Comparison of ENCODE assay signal across 8 cellular contexts in the genomic region with DNA sequence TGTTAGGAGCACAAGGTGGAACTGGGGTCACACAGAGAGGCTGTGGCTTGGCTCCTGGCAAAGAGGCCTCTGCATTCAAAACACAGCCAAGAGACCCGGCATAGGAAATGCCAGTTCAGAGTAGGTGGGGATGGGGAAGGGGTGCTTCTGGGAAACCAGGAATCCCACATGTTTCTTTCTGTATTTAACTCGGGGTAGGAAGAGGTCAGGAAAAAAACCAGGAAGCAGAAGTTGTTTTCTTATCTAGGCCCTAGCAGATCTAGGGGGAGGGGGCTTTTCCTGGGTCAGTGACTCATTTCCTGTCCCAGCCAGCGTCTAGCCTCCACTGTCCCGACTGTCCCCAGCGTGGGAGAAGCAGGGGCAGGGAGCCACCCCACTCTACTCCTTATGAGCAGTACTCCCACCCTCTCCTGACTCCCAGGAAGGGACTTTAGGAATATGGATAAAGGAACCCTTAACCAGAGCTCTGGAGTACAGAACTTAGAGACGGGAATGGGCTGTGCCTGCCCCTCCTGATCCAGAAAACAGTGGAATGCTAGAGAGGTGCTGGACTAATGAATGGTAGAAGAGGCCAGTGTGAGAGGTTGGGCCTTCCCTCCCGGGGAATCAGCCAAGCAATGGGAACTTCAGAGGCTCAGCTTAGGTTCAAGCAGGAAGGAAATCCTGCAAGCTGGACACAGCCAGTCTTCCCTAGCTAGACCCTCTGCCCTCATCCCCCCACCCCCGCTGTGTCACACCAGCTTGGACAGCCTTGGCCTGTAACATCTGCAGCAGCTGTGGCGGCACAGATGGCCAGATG. TPM values are rescaled to one million over a fixed set of nuclear protein-coding genes. Genes with fewer than 3 reads are reported as not detected.
DNase-seq lines count a peak whose midpoint lies in the region; ATAC-seq lines count a peak whose summit lies in the region.

No MANE protein-coding gene starts in this region.

- H3K36me3 ChIP-seq in ES-I3 (ENCODE audit: insufficient read depth, low read length): peaks cover 10% of the 10 kb centered on the region; the same call in 1 of the 2 replicates
- no peaks in the 10 kb centered on the region for H3K36me3 ChIP-seq in mucosa of stomach (ENCODE audit: control insufficient read depth, insufficient read depth, low read length)

- H3K9ac ChIP-seq in ES-I3 (ENCODE audit: low read depth, low read length): peak overlapping the region; percentile 16
- H3K9ac ChIP-seq in mucosa of stomach (ENCODE audit: low read length): peak overlapping the region; percentile 3

- DNase-seq in RPMI7951 (ENCODE audit: low read depth): peak; percentile 79
- DNase-seq in ecto neural progenitor cell (ENCODE audit: low spot score): peak; percentile 64
- DNase-seq in NCI-H2171 treated with DMSO at 0.1 percent for 48 hours (lab: John Stamatoyannopoulos, UW): no peak
- no peak for DNase-seq in NCI-H526 (lab: John Stamatoyannopoulos, UW)
- no peak for DNase-seq in NCI-H146 (lab: John Stamatoyannopoulos, UW)

- H3K9me3 ChIP-seq in ES-I3 (ENCODE audit: control insufficient read depth, insufficient read depth, low read length): no peaks in the 10 kb centered on the region
- H3K9me3 ChIP-seq in mucosa of stomach (ENCODE audit: control insufficient read depth, low read length): no peaks in the 10 kb centered on the region

- H3K27me3 ChIP-seq in mucosa of stomach (ENCODE audit: control insufficient read depth, insufficient read depth, low read length): peaks cover 14% of the 10 kb centered on the region

- no peak for ATAC-seq in HG03045 (IDR thresholded peaks at IDR 0.05; ENCODE audit: unreplicated experiment)

- H3K4me3 ChIP-seq in mucosa of stomach (ENCODE audit: low read length): no peak overlapping the region

- peaks cover 35% of the 10 kb centered on the region for H3K4me1 ChIP-seq in ES-I3 (ENCODE audit: insufficient read depth, low read length)
- H3K4me1 ChIP-seq in mucosa of stomach (ENCODE audit: control insufficient read depth, insufficient read depth, low read length): peaks cover 64% of the 10 kb centered on the region

RNA-seq across cellular contexts. Expression of a gene that starts 5.7 kb away (rescaled TPM):
- total RNA-seq in RPMI7951 (2014; rRNA removed; shearing (Covaris generic)): 14.3 and 23.9 TPM in 2 replicates

RNA-seq across cellular contexts. Expression of a gene that starts 9.8 kb away (rescaled TPM):
- 139 TPM in 2 replicates for total RNA-seq in RPMI7951 (2014; rRNA removed; shearing (Covaris generic))

RNA-seq across cellular contexts. Expression of a gene that starts 12.9 kb away (rescaled TPM):
- total RNA-seq in RPMI7951 (2014; rRNA removed; shearing (Covaris generic)): 63.1 and 72.9 TPM in 2 replicates

RNA-seq across cellular contexts. Expression of a gene that starts 47.0 kb away (rescaled TPM):
- not detected in 2 replicates for total RNA-seq in RPMI7951 (2014; rRNA removed; shearing (Covaris generic))

RNA-seq across cellular contexts. Expression of a gene that starts 52.8 kb away (rescaled TPM):
- 13.4 and 14.1 TPM in 2 replicates for total RNA-seq in RPMI7951 (2014; rRNA removed; shearing (Covaris generic))

Comparison
In these comparisons a context has a peak if more than half of its experiments do, and no peak if none do; other contexts are left out.
1. DNase-seq: peak in RPMI7951 (single experiment) and ecto neural progenitor cell (single experiment); none in NCI-H2171 treated with DMSO at 0.1 percent for 48 hours (single experiment), NCI-H526 (0 of 2) and NCI-H146 (single experiment).